Comparison of ENCODE assay signal across 1 cellular context in genomic region chr5:87263498-87263897, GRCh38.
TF ChIP-seq lines count a peak whose summit lies in the region.

No MANE protein-coding gene starts in this region.

TF ChIP-seq in K562, 482 proteins besides CTCF, POLR2A, EP300 and RAD21 (continued from another document):
- TF ChIP-seq ZNF318 (IDR thresholded peaks at IDR 0.05; ENCODE audit: borderline replicate concordance in 1 of 2, low read depth in 1 of 2) (no peak), EP400 (IDR thresholded peaks at IDR 0.05) (no peak), NFXL1 (CRISPR knock-in tag; IDR thresholded peaks at IDR 0.05) (no peak), XRCC3 (IDR thresholded peaks at IDR 0.05) (no peak), HNRNPH1 (optimal IDR thresholded peaks at IDR 0.05; ENCODE audit: low read depth, low read length) (no peak), TRIM24 (IDR thresholded peaks at IDR 0.05) (no peak), POLR2AphosphoS5 (IDR thresholded peaks at IDR 0.05; ENCODE audit: control insufficient read depth, insufficient read depth, low read depth, low read length) (no peak)
